Comparison of ENCODE assay signal across 16 cellular contexts in the genomic region with DNA sequence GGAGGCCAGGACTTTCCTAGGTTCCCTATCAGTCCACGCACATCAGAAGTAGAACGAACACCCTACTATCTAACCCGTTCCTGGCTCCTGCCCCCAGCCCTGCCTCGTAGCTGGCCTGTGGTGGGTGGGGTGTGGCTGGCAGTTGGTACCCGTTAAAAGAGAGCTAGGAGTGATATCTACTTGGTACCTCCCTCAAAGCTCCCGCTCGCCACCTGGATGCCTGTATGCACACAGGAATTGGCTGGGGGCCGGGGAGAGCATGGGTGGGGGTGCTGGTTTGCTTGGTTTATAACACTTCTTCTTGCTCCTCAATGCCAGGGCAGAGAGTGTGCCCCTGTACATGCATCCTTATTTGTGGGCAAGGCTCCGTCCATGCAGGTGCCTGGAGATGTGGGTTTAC. TPM values are rescaled to one million over a fixed set of nuclear protein-coding genes. Genes with fewer than 3 reads are reported as not detected.
DNase-seq lines count a peak whose midpoint lies in the region; ATAC-seq lines count a peak whose summit lies in the region.
"Had no signal": no experiment of that assay in that cellular context is flagged by ENCODE, and none has a peak within 500 bp of the region (broad histone marks: within the 10 kb centered on the region; RNA-seq: fewer than 3 reads in every experiment).

No MANE protein-coding gene starts in this region.

- no peaks in the 10 kb centered on the region for H3K9me3 Mint-ChIP-seq in central memory CD8-positive, alpha-beta T cell
- H3K9me3 Mint-ChIP-seq: activated CD8-positive, alpha-beta T cell treated with anti-CD3 and anti-CD28 coated beads for 36 hours had no signal

- intact Hi-C loops in sciatic nerve (cut with DNase I): no loop called here

- H3K4me1 ChIP-seq in mucosa of rectum (ENCODE audit: control insufficient read depth in 2 of 2, insufficient read depth in 2 of 2, low read length in 2 of 2): peaks cover 39 to 50% of the 10 kb centered on the region in 2 donors

- peak; percentile 49 for DNase-seq in activated effector memory CD4-positive, alpha-beta T cell treated with anti-CD3 and anti-CD28 coated beads, Interleukin-2, amount 50 U/mL, for 16 hours
- no peak for DNase-seq in activated effector memory CD4-positive, alpha-beta T cell treated with Interleukin-2 at 50 U/mL for 16 hours
- no peak for DNase-seq in central memory CD8-positive, alpha-beta T cell (ENCODE audit: low spot score in 2 of 2)
- no peak for DNase-seq in sciatic nerve (ENCODE audit: low spot score)
- no peak for DNase-seq in iPS-NIHi7 (ENCODE audit: extremely low spot score)
- no peak for DNase-seq in NCI-H2029 (lab: John Stamatoyannopoulos, UW)
- DNase-seq: amniotic stem cell, DMS53, HCEC 1CT, NCI-H2107 had no signal

- peaks cover 88% of the 10 kb centered on the region for H3K27me3 Mint-ChIP-seq in central memory CD8-positive, alpha-beta T cell

- H3K4me1 Mint-ChIP-seq in central memory CD8-positive, alpha-beta T cell: peaks cover 12% of the 10 kb centered on the region

- H3K27ac Mint-ChIP-seq in central memory CD8-positive, alpha-beta T cell (ENCODE audit: low read depth): no peak overlapping the region
- H3K27ac Mint-ChIP-seq: activated CD8-positive, alpha-beta T cell treated with anti-CD3 and anti-CD28 coated beads for 36 hours had no signal

- peak overlapping the region in 1 of 2 donors; percentile 45 for H3K9ac ChIP-seq in mucosa of rectum (ENCODE audit: low read depth in 1 of 2, low read length in 2 of 2)

- peaks cover 2% of the 10 kb centered on the region for H3K36me3 Mint-ChIP-seq in central memory CD8-positive, alpha-beta T cell (ENCODE audit: insufficient read depth)

- no peaks in the 10 kb centered on the region for H3K9me3 ChIP-seq in mucosa of rectum (ENCODE audit: control insufficient read depth in 2 of 2, low read length in 2 of 2)
- H3K9me3 ChIP-seq: Peyer's patch had no signal

- H3K4me3 Mint-ChIP-seq in central memory CD8-positive, alpha-beta T cell: peak overlapping the region; percentile 9

- H3K4me3 ChIP-seq in mucosa of rectum (ENCODE audit: low read length in 2 of 2): no peak overlapping the region

- H3K27ac ChIP-seq in mucosa of rectum (ENCODE audit: low read depth in 2 of 2, low read length in 2 of 2) (peak overlapping the region; percentile 58 to 61), temporal lobe (ENCODE audit: low read depth, low read length) (peak overlapping the region; percentile 60)
- H3K27ac ChIP-seq: C4-2B had no signal

- H3K27me3 ChIP-seq in mucosa of rectum (ENCODE audit: control insufficient read depth in 2 of 2, insufficient read depth in 2 of 2, low read length in 2 of 2): peaks cover 0 to 8% of the 10 kb centered on the region in 2 donors

- no peak for ATAC-seq in central memory CD8-positive, alpha-beta T cell (replicated peaks; ENCODE audit: extremely low read depth, poor library complexity, severe bottlenecking)
- ATAC-seq in sciatic nerve: no peak
- ATAC-seq: stimulated activated naive CD8-positive, alpha-beta T cell treated with anti-CD3 and anti-CD28 coated beads, Interleukin-15, Interleukin-2, amounts not matched to agents 100 U/mL and 50 U/mL, for 24 hours had no signal

- H3K36me3 ChIP-seq in mucosa of rectum (ENCODE audit: control insufficient read depth in 2 of 2, insufficient read depth in 2 of 2, low read length in 2 of 2): no peaks in the 10 kb centered on the region
- H3K36me3 ChIP-seq: Peyer's patch had no signal

RNA-seq across cellular contexts. Expression of gene NECTIN1, which starts 14.0 kb away (rescaled TPM):
- total RNA-seq in temporal lobe (12.8 TPM), sciatic nerve (32.3 TPM)
